In the genomic region with DNA sequence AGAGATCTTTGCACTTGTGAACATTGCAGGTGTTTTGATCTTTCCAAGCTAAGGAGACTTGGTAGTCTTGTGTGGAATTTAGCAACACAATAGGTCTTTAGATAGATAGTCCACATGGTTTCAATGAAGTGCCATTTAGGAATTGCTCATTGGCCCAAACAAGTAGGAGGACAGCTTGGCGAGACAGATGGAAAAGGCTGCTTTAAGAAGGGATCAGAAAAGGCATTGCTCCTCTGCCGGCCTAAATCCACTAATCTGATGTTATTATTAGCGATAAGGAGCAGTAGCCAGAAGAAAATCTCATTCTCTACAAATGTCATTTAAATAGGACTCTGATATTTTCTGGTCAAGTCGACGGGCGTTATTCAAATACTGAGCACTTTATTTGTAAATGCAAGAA, we compare ENCODE assay signal across 29 cellular contexts.
"Had no signal": no experiment of that assay in that cellular context is flagged by ENCODE, and none has a peak within 500 bp of the region (broad histone marks: within the 10 kb centered on the region; RNA-seq: fewer than 3 reads in every experiment).

No MANE protein-coding gene starts in this region.

- H3K27me3 Mint-ChIP-seq: activated naive CD4-positive, alpha-beta T cell treated with anti-CD3 and anti-CD28 coated beads, Interleukin-2, amount 50 U/mL, for 24 hours had no signal

- H3K4me1 ChIP-seq: body of pancreas, Peyer's patch, SJCRH30 had no signal

- H3K9me3 Mint-ChIP-seq: activated naive CD4-positive, alpha-beta T cell treated with anti-CD3 and anti-CD28 coated beads, Interleukin-2, amount 50 U/mL, for 24 hours; T-helper 2 cell treated with Interferon-gamma antibody and Interleukin-4, amounts not matched to agents 5 μg/mL and 100 μg/mL, for 36 hours; WTC11 had no signal

- H3K27ac Mint-ChIP-seq: activated CD8-positive, alpha-beta T cell treated with anti-CD3 and anti-CD28 coated beads, Interleukin-2, amount 10 ng/mL, durations not matched to agents 7 days and 5 days; T-helper 2 cell treated with Interferon-gamma antibody and Interleukin-4, amounts not matched to agents 5 μg/mL and 100 μg/mL, for 36 hours; WTC11 had no signal

- H3K4me3 ChIP-seq: body of pancreas, Peyer's patch, SJCRH30 had no signal

- H3K4me2 ChIP-seq: SK-N-SH had no signal

- H3K27ac ChIP-seq: body of pancreas, Peyer's patch, RWPE1, SJCRH30 had no signal

- H3K36me3 Mint-ChIP-seq: activated naive CD4-positive, alpha-beta T cell treated with anti-CD3 and anti-CD28 coated beads, Interleukin-2, amount 50 U/mL, for 24 hours; WTC11 had no signal

- DNase-seq: activated CD4-positive, alpha-beta T cell treated with anti-CD3 and anti-CD28 coated beads for 48 hours; activated CD4-positive, alpha-beta T cell treated with anti-CD3 and anti-CD28 coated beads, Interleukin-2, amount 50 U/mL, for 4 hours; activated CD4-positive, CD25-positive, alpha-beta regulatory T cell treated with anti-CD3 and anti-CD28 coated beads, Interleukin-2, amount 50 U/mL, for 72 hours; activated CD8-positive, alpha-beta memory T cell treated with anti-CD3 and anti-CD28 coated beads, Interleukin-2, amount 50 U/mL, for 48 hours; activated CD8-positive, alpha-beta T cell treated with anti-CD3 and anti-CD28 coated beads, Interleukin-2, amount 10 ng/mL, durations not matched to agents 7 days and 5 days; activated naive CD4-positive, alpha-beta T cell; activated T-cell treated with anti-CD3 and anti-CD28 coated beads, Interleukin-2, amount 50 U/mL, for 1 hour; aorta; body of pancreas; central memory CD4-positive, alpha-beta T cell; Kasumi-1; MV-4-11; NCI-H1092 treated with DMSO at 0.1 percent for 48 hours; NCI-H1417 treated with DMSO at 0.1 percent for 48 hours; NCI-H1694; NCI-H2029; NCI-H446; NCI-H526; NCI-H774; NK-92 treated with Interleukin-12 subunit alpha and Interleukin-12 subunit beta, amount 100 ng/mL, for 24 hours; Peyer's patch; Right ventricle myocardium superior; SJCRH30; SK-N-SH had no signal

- H3K9me3 ChIP-seq: body of pancreas, Peyer's patch, SJCRH30, SK-N-SH had no signal

- H3K27me3 ChIP-seq: body of pancreas, Peyer's patch, SJCRH30 had no signal

- ATAC-seq: activated CD8-positive, alpha-beta T cell treated with anti-CD3 and anti-CD28 coated beads, Interleukin-2, amount 10 ng/mL, durations not matched to agents 7 days and 5 days; body of pancreas; WTC11 had no signal

- FAIRE-seq: bronchial epithelial cell had no signal

- H3K9ac ChIP-seq: SK-N-SH had no signal

- H3K4me3 Mint-ChIP-seq: activated CD8-positive, alpha-beta T cell treated with anti-CD3 and anti-CD28 coated beads, Interleukin-2, amount 10 ng/mL, durations not matched to agents 7 days and 5 days; activated naive CD4-positive, alpha-beta T cell treated with anti-CD3 and anti-CD28 coated beads, Interleukin-2, amount 50 U/mL, for 24 hours; T-helper 2 cell treated with Interferon-gamma antibody and Interleukin-4, amounts not matched to agents 5 μg/mL and 100 μg/mL, for 36 hours; WTC11 had no signal

- H3K36me3 ChIP-seq: Peyer's patch, SJCRH30 had no signal
